13 cellular contexts compared by ENCODE assay signal in the genomic region with DNA sequence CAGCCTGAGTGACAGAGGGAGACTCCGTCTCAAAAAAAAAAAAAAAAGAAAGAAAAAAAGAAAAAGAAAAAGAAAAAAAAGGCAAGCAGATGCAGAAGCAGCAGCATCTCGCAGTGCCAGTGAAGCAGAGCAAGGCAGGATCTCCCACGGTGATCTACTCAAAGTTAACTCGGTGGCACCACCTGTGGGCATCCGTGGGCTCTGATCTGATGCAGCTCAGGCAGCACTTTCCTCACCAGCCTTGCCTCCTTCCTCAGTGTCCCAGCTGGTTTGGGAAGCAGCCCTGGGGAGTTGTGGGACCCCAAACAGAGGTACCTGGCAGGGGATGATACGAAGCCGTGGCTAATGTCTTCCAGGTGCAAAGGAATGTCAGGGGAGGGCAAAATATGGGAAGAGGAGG.
DNase-seq lines count a peak whose midpoint lies in the region; ATAC-seq and TF ChIP-seq lines count a peak whose summit lies in the region.
"Had no signal": no experiment of that assay in that cellular context is flagged by ENCODE, and none has a peak within 500 bp of the region (broad histone marks: within the 10 kb centered on the region; RNA-seq: fewer than 3 reads in every experiment).

No MANE protein-coding gene starts in this region.

- DNase-seq in ACHN: peak; percentile 13
- DNase-seq in GM10248 (ENCODE audit: extremely low spot score): no peak
- peak; percentile 7 for DNase-seq in NCI-H2171 (lab: John Stamatoyannopoulos, UW)
- DNase-seq in endothelial cell (ENCODE audit: low spot score): peak; percentile 21
- DNase-seq in GM19240 (ENCODE audit: insufficient read length, low spot score): no peak
- DNase-seq: adrenal gland; left cardiac atrium; NCI-H510A; retina; stimulated activated CD8-positive, alpha-beta memory T cell treated with anti-CD3 and anti-CD28 coated beads, Interleukin-4, amount 100 ng/mL, for 48 hours had no signal

- CTCF ChIA-PET in GM10248 (lab: Yijun Ruan, JAX): no interaction called here

- peaks cover 54% of the 10 kb centered on the region for H3K36me3 Mint-ChIP-seq in endothelial cell (ENCODE audit: low read depth, unreplicated experiment)

- TF ChIP-seq CTCF in GM10248 (IDR thresholded peaks at IDR 0.05; ENCODE audit: control extremely low read depth, extremely low read depth, low read depth, missing control alignments): peak; percentile 6
- TF ChIP-seq CTCF in endothelial cell (IDR thresholded peaks at IDR 0.05; ENCODE audit: unreplicated experiment): no peak

- POLR2A ChIA-PET in GM10248 (lab: Yijun Ruan, JAX): no interaction called here

- no peak overlapping the region for H3K4me3 Mint-ChIP-seq in endothelial cell (ENCODE audit: unreplicated experiment)

- no peaks in the 10 kb centered on the region for H3K9me3 Mint-ChIP-seq in endothelial cell (ENCODE audit: unreplicated experiment)

- in situ Hi-C loops in ACHN (cut with HindIII; ENCODE audit: low pct_ligation_motif_present, low pct_unique_long_range_greater_than_20kb, low sequenced_read_pairs): no loop called here

- peaks cover 49% of the 10 kb centered on the region for H3K4me1 Mint-ChIP-seq in endothelial cell (ENCODE audit: unreplicated experiment)

- peak overlapping the region; percentile 52 for H3K27ac Mint-ChIP-seq in endothelial cell (ENCODE audit: unreplicated experiment)

- ATAC-seq in HG03342 (IDR thresholded peaks at IDR 0.05; ENCODE audit: unreplicated experiment) (no peak), HG03439 (IDR thresholded peaks at IDR 0.05; ENCODE audit: unreplicated experiment) (no peak), HG02610 (IDR thresholded peaks at IDR 0.05; ENCODE audit: unreplicated experiment) (no peak)
- ATAC-seq: left cardiac atrium had no signal

- peaks cover 8% of the 10 kb centered on the region for H3K27me3 Mint-ChIP-seq in endothelial cell (ENCODE audit: unreplicated experiment)

Comparison
In these comparisons a context has a peak if more than half of its experiments do, and no peak if none do; other contexts are left out.
1. DNase-seq: peak in ACHN (single experiment), NCI-H2171 (single experiment) and endothelial cell (single experiment); none in GM10248 (single experiment) and GM19240 (single experiment).